Comparison of ENCODE assay signal across 21 cellular contexts in genomic region chr3:6600237-6600636, GRCh38.
DNase-seq lines count a peak whose midpoint lies in the region; ATAC-seq, FAIRE-seq and TF ChIP-seq lines count a peak whose summit lies in the region.
"Had no signal": no experiment of that assay in that cellular context is flagged by ENCODE, and none has a peak within 500 bp of the region (broad histone marks: within the 10 kb centered on the region; RNA-seq: fewer than 3 reads in every experiment).

No MANE protein-coding gene starts in this region.

- no peak overlapping the region for H3K4me3 Mint-ChIP-seq in stimulated activated naive B cell treated with anti-CD40 and anti-IgM and Interleukin-4, amounts not matched to agents 10 μg/mL and 1 μg/mL and 100 μg/mL, for 72 hours
- H3K4me3 Mint-ChIP-seq: B cell; CD4-positive, alpha-beta T cell; CD8-positive, alpha-beta T cell had no signal

- no peak for TF ChIP-seq EP300 in K562 (IDR thresholded peaks at IDR 0.05; ENCODE audit: low read length)

- H3K4me3 ChIP-seq in HEK293 (ENCODE audit: low read depth, low read length): no peak overlapping the region
- no peak overlapping the region for H3K4me3 ChIP-seq in K562
- no peak overlapping the region for H3K4me3 ChIP-seq in WERI-Rb-1 (ENCODE audit: low read depth, low read length)
- H3K4me3 ChIP-seq: A549; BLaER1 treated with 17β-estradiol and CSF1 and Interleukin-3, amounts not matched to agents 10 nM and 100 nM had no signal

- no peaks in the 10 kb centered on the region for H4K20me1 ChIP-seq in K562 (replicated peaks; ENCODE audit: control insufficient read depth, insufficient read depth, low read length)
- H4K20me1 ChIP-seq: BLaER1 treated with 17β-estradiol and CSF1 and Interleukin-3, amounts not matched to agents 10 nM and 100 nM had no signal

- no peak for FAIRE-seq in K562 (lab: Jason Lieb, UNC)
- FAIRE-seq: A549, D721Med, G401.6, GM12891, GM19239 had no signal

- no TSS peak for BruUV-seq in K562 (replicated peaks; lab: Mats Ljungman, UMichigan)

- CTCF ChIA-PET in HEK293 (lab: Yijun Ruan, JAX): no interaction called here
- CTCF ChIA-PET in K562 (lab: Yijun Ruan, JAX; ENCODE audit: low intra/inter-chr PET ratio): no interaction called here

- peaks cover 24% of the 10 kb centered on the region for H3K79me2 ChIP-seq in K562 (ENCODE audit: control insufficient read depth, insufficient read depth, low read length)

- H3K4me1 ChIP-seq in HEK293 (ENCODE audit: control insufficient read depth, insufficient read depth, low read length): no peaks in the 10 kb centered on the region
- peaks cover 0 to 5% of the 10 kb centered on the region in 2 experiments; a peak in 2 of 5 replicates for H3K4me1 ChIP-seq in K562 (replicated peaks in 1 of 2; ENCODE audit: control insufficient read depth in 2 of 2, insufficient read depth in 2 of 2, low read length in 2 of 2)
- H3K4me1 ChIP-seq: A549, Caco-2 had no signal

- H2AFZ ChIP-seq in K562 (ENCODE audit: low read depth, low read length): no peak overlapping the region

- WGBS in K562 (ENCODE audit: insufficient coverage, low coverage, missing lambda C conversion rate): 74% methylated on average over 2 of the region's 2 CpGs

- POLR2A ChIA-PET in HEK293 (lab: Yijun Ruan, JAX): no interaction called here
- POLR2A ChIA-PET in K562 (lab: Yijun Ruan, JAX): interaction anchor here (0.7 to 0.9 kb wide), 2 partner anchors 18 to 44 kb away, joined by 4 read pairs; no protein-coding TSS in a partner anchor

- no peaks in the 10 kb centered on the region for H3K4me1 Mint-ChIP-seq in stimulated activated naive B cell treated with anti-CD40 and anti-IgM and Interleukin-4, amounts not matched to agents 10 μg/mL and 1 μg/mL and 100 μg/mL, for 72 hours
- H3K4me1 Mint-ChIP-seq: B cell had no signal

- TF ChIP-seq POLR2A in K562 (conservative IDR thresholded peaks at IDR 0.05): 0 out of 2 replicates have a peak, but pooled peaks have one; percentile 41

- no peaks in the 10 kb centered on the region for H3K9me1 ChIP-seq in K562 (ENCODE audit: control insufficient read depth, insufficient read depth, low read length)

- no peak for TF ChIP-seq RAD21 in K562 (CRISPR knock-in tag; conservative IDR thresholded peaks at IDR 0.05 in 1 of 2, IDR thresholded peaks at IDR 0.05 in 1 of 2)

- TF ChIP-seq CTCF in HEK293 (tag by site-specific recombination; IDR thresholded peaks at IDR 0.05) (no peak), K562 (IDR thresholded peaks at IDR 0.05 in 2 of 3, conservative IDR thresholded peaks at IDR 0.05 in 1 of 3; ENCODE audit: insufficient read depth in 2 of 3, low read depth in 1 of 3, low read length in 3 of 3) (no peak), WERI-Rb-1 (IDR thresholded peaks at IDR 0.05; ENCODE audit: low read depth, low read length) (no peak)

- H3K9me3 ChIP-seq in HEK293 (ENCODE audit: control insufficient read depth, insufficient read depth, low read depth, low read length): no peaks in the 10 kb centered on the region
- H3K9me3 ChIP-seq in K562 (replicated peaks; ENCODE audit: control insufficient read depth, insufficient read depth, low read depth, low read length): no peaks in the 10 kb centered on the region
- no peaks in the 10 kb centered on the region for H3K9me3 ChIP-seq in WERI-Rb-1 (ENCODE audit: severe bottlenecking)
- H3K9me3 ChIP-seq: A549 had no signal

- no peak for ATAC-seq in K562
- no peak for ATAC-seq in stimulated activated naive B cell treated with anti-CD40 and anti-IgM and Interleukin-4, amounts not matched to agents 10 μg/mL and 1 μg/mL and 100 μg/mL, for 72 hours (replicated peaks)
- ATAC-seq: A549; CD8-positive, alpha-beta T cell had no signal

- in situ Hi-C loops in K562 (cut with MboI): no loop called here

- no peak overlapping the region for H3K4me2 ChIP-seq in K562 (ENCODE audit: insufficient read depth, low read length)
- H3K4me2 ChIP-seq: A549 had no signal

- intact Hi-C loops in K562 (cut with micrococcal nuclease): no loop called here

- H3K27ac ChIP-seq in HEK293 (ENCODE audit: extremely low read depth, low read depth, low read length) (no peak overlapping the region), K562 (ENCODE audit: extremely low read depth, low read depth, low read length) (no peak overlapping the region), WERI-Rb-1 (no peak overlapping the region)
- H3K27ac ChIP-seq: 22Rv1; A549; BLaER1 treated with 17β-estradiol and CSF1 and Interleukin-3, amounts not matched to agents 10 nM and 100 nM; C4-2B had no signal

- H3K27me3 ChIP-seq in K562 (ENCODE audit: control insufficient read depth in 2 of 2, insufficient read depth in 2 of 2, low read length in 2 of 2) (no peaks in the 10 kb centered on the region), WERI-Rb-1 (ENCODE audit: insufficient read depth, low read depth, severe bottlenecking) (no peaks in the 10 kb centered on the region)
- H3K27me3 ChIP-seq: BLaER1 treated with 17β-estradiol and CSF1 and Interleukin-3, amounts not matched to agents 10 nM and 100 nM had no signal

- no peaks in the 10 kb centered on the region for H3K36me3 Mint-ChIP-seq in stimulated activated naive B cell treated with anti-CD40 and anti-IgM and Interleukin-4, amounts not matched to agents 10 μg/mL and 1 μg/mL and 100 μg/mL, for 72 hours
- H3K36me3 Mint-ChIP-seq: CD8-positive, alpha-beta T cell had no signal

- no peak for DNase-seq in K562 (ENCODE audit: extremely low read depth in 1 of 4, low spot score in 3 of 4)
- no peak for DNase-seq in stimulated activated naive B cell treated with anti-CD40 and anti-IgM and Interleukin-4, amounts not matched to agents 10 μg/mL and 1 μg/mL and 100 μg/mL, for 72 hours
- no peak for DNase-seq in stimulated activated CD4-positive, alpha-beta T cell treated with anti-CD3 and anti-CD28 coated beads, Interleukin-4, amount 100 ng/mL, for 24 hours
- DNase-seq in WERI-Rb-1: no peak
- DNase-seq: AML-193; Caco-2; Calu3; CD4-positive, alpha-beta T cell; CD8-positive, alpha-beta T cell; DMS79 treated with DMSO at 0.1 percent for 48 hours; GF-D8 had no signal

- no peaks in the 10 kb centered on the region for H3K27me3 Mint-ChIP-seq in stimulated activated naive B cell treated with anti-CD40 and anti-IgM and Interleukin-4, amounts not matched to agents 10 μg/mL and 1 μg/mL and 100 μg/mL, for 72 hours
- H3K27me3 Mint-ChIP-seq: B cell; CD4-positive, alpha-beta T cell had no signal

- H3K27ac Mint-ChIP-seq in stimulated activated naive B cell treated with anti-CD40 and anti-IgM and Interleukin-4, amounts not matched to agents 10 μg/mL and 1 μg/mL and 100 μg/mL, for 72 hours: peak overlapping the region; percentile 3
- H3K27ac Mint-ChIP-seq: B cell; CD4-positive, alpha-beta T cell; CD8-positive, alpha-beta T cell had no signal

- H3K9ac ChIP-seq in K562 (ENCODE audit: insufficient read depth in 1 of 2, low read depth in 2 of 2, low read length in 2 of 2): no peak overlapping the region
- H3K9ac ChIP-seq: BLaER1 treated with 17β-estradiol and CSF1 and Interleukin-3, amounts not matched to agents 10 nM and 100 nM had no signal

- peaks cover 4 to 11% of the 10 kb centered on the region in 2 donors for H3K9me3 Mint-ChIP-seq in stimulated activated naive B cell treated with anti-CD40 and anti-IgM and Interleukin-4, amounts not matched to agents 10 μg/mL and 1 μg/mL and 100 μg/mL, for 72 hours

- H3K36me3 ChIP-seq in HEK293 (ENCODE audit: control insufficient read depth in 2 of 2, insufficient read depth in 1 of 2, low read length in 2 of 2) (no peaks in the 10 kb centered on the region), K562 (ENCODE audit: control insufficient read depth, insufficient read depth, low read length) (0 out of 3 replicates have a peak, but pooled peaks cover 3% of the 10 kb centered on the region), WERI-Rb-1 (no peaks in the 10 kb centered on the region)
- H3K36me3 ChIP-seq: BLaER1 treated with 17β-estradiol and CSF1 and Interleukin-3, amounts not matched to agents 10 nM and 100 nM had no signal

TF ChIP-seq in HEK293, 187 proteins besides CTCF, POLR2A, EP300 and RAD21:
- TF ChIP-seq SCRT2 (tag by site-specific recombination; IDR thresholded peaks at IDR 0.05): no peak
- TF ChIP-seq ZNF366 (tag by site-specific recombination; conservative IDR thresholded peaks at IDR 0.05): peak; percentile 63
- no peak for TF ChIP-seq PRDM1 (tag by site-specific recombination; IDR thresholded peaks at IDR 0.05)

TF ChIP-seq in K562, 482 proteins besides CTCF, POLR2A, EP300 and RAD21 (continues in another document):
- TF ChIP-seq OTX1 (CRISPR knock-in tag; IDR thresholded peaks at IDR 0.05): 0 out of 2 replicates have a peak, but pooled peaks have one; percentile 54
- no peak for TF ChIP-seq HINFP (tag; conservative IDR thresholded peaks at IDR 0.05; ENCODE audit: low read depth)
- no peak for TF ChIP-seq RFX7 (CRISPR knock-in tag; IDR thresholded peaks at IDR 0.05)
- TF ChIP-seq ZNF551 (CRISPR knock-in tag; IDR thresholded peaks at IDR 0.05): no peak
- TF ChIP-seq ETV1 (tag; conservative IDR thresholded peaks at IDR 0.05; ENCODE audit: low read depth): no peak
- peak; percentile 55; the same call in 1 of the 2 replicates for TF ChIP-seq SUPT5H (IDR thresholded peaks at IDR 0.05)
- no peak for TF ChIP-seq ZNF143 (CRISPR knock-in tag; IDR thresholded peaks at IDR 0.05)
- TF ChIP-seq ZNF512 (tag; IDR thresholded peaks at IDR 0.05): peak; percentile 93

Comparison
In these comparisons a context has a peak if more than half of its experiments do, and no peak if none do; other contexts are left out.
1. Of the 44 proteins assayed by ChIP-seq in both K562 and HEK293: peak only in K562: ZBTB26; only in HEK293: none; in both: none; in neither: 43.